In genomic region chr22:36762687-36763260, GRCh38 we compare ENCODE assay signal across 20 cellular contexts. TPM values are rescaled to one million over a fixed set of nuclear protein-coding genes. Genes with fewer than 3 reads are reported as not detected.
DNase-seq lines count a peak whose midpoint lies in the region; ATAC-seq and TF ChIP-seq lines count a peak whose summit lies in the region.
"Had no signal": no experiment of that assay in that cellular context is flagged by ENCODE, and none has a peak within 500 bp of the region (broad histone marks: within the 10 kb centered on the region; RNA-seq: fewer than 3 reads in every experiment).

No MANE protein-coding gene starts in this region.

- no peaks in the 10 kb centered on the region for H3K36me3 ChIP-seq in RWPE2 (ENCODE audit: low read depth)
- H3K36me3 ChIP-seq in mesenchymal stem cell (ENCODE audit: control insufficient read depth in 1 of 2, insufficient read depth in 2 of 2, low read depth in 1 of 2, low read length in 2 of 2), result peaks cover 38 to 49% of the 10 kb centered on the region in 2 experiments
- peaks cover 0 to 5% of the 10 kb centered on the region in 2 donors for H3K36me3 ChIP-seq in gastrocnemius medialis
- H3K36me3 ChIP-seq: SJCRH30 had no signal

- H3K4me3 ChIP-seq in RWPE2 (ENCODE audit: severe bottlenecking) (no peak overlapping the region), mesenchymal stem cell (ENCODE audit: insufficient read depth in 1 of 2, low read depth in 1 of 2, low read length in 2 of 2) (no peak overlapping the region), gastrocnemius medialis (no peak overlapping the region)
- H3K4me3 ChIP-seq: dorsolateral prefrontal cortex, pancreas, SJCRH30 had no signal

- intact Hi-C loops in Right ventricle myocardium inferior (cut with DNase I), result no loop called here
- intact Hi-C loops in gastrocnemius medialis (cut with DNase I; ENCODE audit: low total_unique reads), result no loop called here

- H3K79me1 ChIP-seq in mesenchymal stem cell (replicated peaks; ENCODE audit: low read length, poor library complexity, severe bottlenecking), result no peaks in the 10 kb centered on the region

- no peaks in the 10 kb centered on the region for H3K9me3 Mint-ChIP-seq in activated naive CD4-positive, alpha-beta T cell treated with anti-CD3 and anti-CD28 coated beads, Interleukin-2, amount 50 U/mL, for 72 hours
- H3K9me3 Mint-ChIP-seq: activated naive CD4-positive, alpha-beta T cell treated with anti-CD3 and anti-CD28 coated beads for 36 hours; brain; T-helper 2 cell treated with Interferon-gamma antibody and Interleukin-4, amounts not matched to agents 5 μg/mL and 100 μg/mL, for 36 hours had no signal

- H2AFZ ChIP-seq in mesenchymal stem cell (ENCODE audit: low read depth, low read length), result no peak overlapping the region

- H3K36me3 Mint-ChIP-seq in activated naive CD4-positive, alpha-beta T cell treated with anti-CD3 and anti-CD28 coated beads, Interleukin-2, amount 50 U/mL, for 72 hours, result peaks cover 0 to 4% of the 10 kb centered on the region in 2 donors

- H4K8ac ChIP-seq in mesenchymal stem cell (ENCODE audit: low read length), result no peak overlapping the region

- H3K14ac ChIP-seq in mesenchymal stem cell (ENCODE audit: low read length in 2 of 2), result no peak overlapping the region

- no peak overlapping the region for H2AK5ac ChIP-seq in mesenchymal stem cell (ENCODE audit: low read length, severe bottlenecking)

- ATAC-seq in RWPE2 (ENCODE audit: low read depth) (no peak), Right ventricle myocardium inferior (peak; percentile 34), GM21390 (IDR thresholded peaks at IDR 0.05; ENCODE audit: unreplicated experiment) (no peak), gastrocnemius medialis (no peak)
- no peak for ATAC-seq in activated naive CD4-positive, alpha-beta T cell treated with anti-CD3 and anti-CD28 coated beads, Interleukin-2, amount 50 U/mL, for 72 hours

- in situ Hi-C loops in gastrocnemius medialis (cut with MboI; ENCODE audit: low sequenced_read_pairs in 4 of 4), result no loop called here

- H3K27me3 ChIP-seq in RWPE2 (ENCODE audit: insufficient read depth, poor library complexity, severe bottlenecking), result no peaks in the 10 kb centered on the region
- no peaks in the 10 kb centered on the region for H3K27me3 ChIP-seq in mesenchymal stem cell (ENCODE audit: control insufficient read depth in 1 of 2, insufficient read depth in 1 of 2, low read length in 2 of 2)
- H3K27me3 ChIP-seq in gastrocnemius medialis, result no peaks in the 10 kb centered on the region
- H3K27me3 ChIP-seq: dorsolateral prefrontal cortex, pancreas had no signal

- TF ChIP-seq CTCF in AG09319 (IDR thresholded peaks at IDR 0.05; ENCODE audit: low read depth, low read length), result no peak
- TF ChIP-seq CTCF in RWPE2 (IDR thresholded peaks at IDR 0.05; ENCODE audit: poor library complexity, severe bottlenecking), result no peak
- no peak for TF ChIP-seq CTCF in gastrocnemius medialis (IDR thresholded peaks at IDR 0.05 in 4 of 5, conservative IDR thresholded peaks at IDR 0.05 in 1 of 5)

- WGBS in mesenchymal stem cell, result 93% methylated on average over 17 of the region's 17 CpGs

- no peak overlapping the region for H4K91ac ChIP-seq in mesenchymal stem cell (ENCODE audit: low read length)

- DNase-seq in AG09319 (ENCODE audit: extremely low read depth, low read depth) (peak; percentile 19), RWPE2 (ENCODE audit: low spot score) (peak; percentile 25), Right ventricle myocardium inferior (ENCODE audit: missing footprints) (no peak), mesenchymal stem cell (peak; percentile 16), gastrocnemius medialis (no peak), NCI-H2196 (lab: John Stamatoyannopoulos, UW; ENCODE audit: unreplicated experiment) (no peak)
- DNase-seq in activated naive CD4-positive, alpha-beta T cell treated with anti-CD3 and anti-CD28 coated beads, Interleukin-2, amount 50 U/mL, for 72 hours (ENCODE audit: low spot score in 2 of 2), result no peak
- DNase-seq: ACHN; activated CD4-positive, alpha-beta T cell treated with anti-CD3 and anti-CD28 coated beads for 4 hours; activated CD8-positive, alpha-beta memory T cell treated with anti-CD3 and anti-CD28 coated beads, Interleukin-2, amount 50 U/mL, for 48 hours; activated naive CD4-positive, alpha-beta T cell treated with anti-CD3 and anti-CD28 coated beads for 36 hours; NCI-H2227 treated with DMSO at 0.1 percent for 48 hours; SJCRH30; stimulated activated naive CD4-positive, alpha-beta T cell treated with Interleukin-2 at 50 U/mL for 16 hours had no signal

- no peak overlapping the region for H3K9ac ChIP-seq in mesenchymal stem cell (ENCODE audit: low read length)
- H3K9ac ChIP-seq: KMS-11 had no signal

- TF ChIP-seq POLR2A in gastrocnemius medialis (IDR thresholded peaks at IDR 0.05), result no peak

- H2BK15ac ChIP-seq in mesenchymal stem cell (ENCODE audit: low read depth, poor library complexity, severe bottlenecking), result no peak overlapping the region

- H2BK120ac ChIP-seq in mesenchymal stem cell (ENCODE audit: low read depth, low read length), result no peak overlapping the region

- H3K23ac ChIP-seq in mesenchymal stem cell (ENCODE audit: low read length in 2 of 2), result no peak overlapping the region

- no peak overlapping the region for H2BK5ac ChIP-seq in mesenchymal stem cell (ENCODE audit: low read depth, low read length, poor library complexity, severe bottlenecking)

- H3K4ac ChIP-seq in mesenchymal stem cell (ENCODE audit: low read depth in 1 of 2, low read length in 2 of 2), result no peak overlapping the region

- H3K4me2 ChIP-seq in mesenchymal stem cell (ENCODE audit: low read length, poor library complexity, severe bottlenecking), result no peak overlapping the region
- H3K4me2 ChIP-seq: KMS-11 had no signal

- no peaks in the 10 kb centered on the region for H3K9me3 ChIP-seq in RWPE2 (ENCODE audit: severe bottlenecking)
- no peaks in the 10 kb centered on the region for H3K9me3 ChIP-seq in mesenchymal stem cell (ENCODE audit: control insufficient read depth, low read length)
- no peaks in the 10 kb centered on the region for H3K9me3 ChIP-seq in gastrocnemius medialis
- H3K9me3 ChIP-seq: pancreas, SJCRH30 had no signal

- H3K27ac ChIP-seq in RWPE2 (ENCODE audit: poor library complexity, severe bottlenecking), result no peak overlapping the region
- no peak overlapping the region for H3K27ac ChIP-seq in mesenchymal stem cell (ENCODE audit: low read length, poor library complexity, severe bottlenecking)
- no peak overlapping the region for H3K27ac ChIP-seq in gastrocnemius medialis
- H3K27ac ChIP-seq: KMS-11, pancreas, SJCRH30 had no signal

- H3K4me1 ChIP-seq in RWPE2 (ENCODE audit: insufficient read depth, poor library complexity, severe bottlenecking), result peaks cover 15% of the 10 kb centered on the region
- peaks cover 5% of the 10 kb centered on the region for H3K4me1 ChIP-seq in mesenchymal stem cell (ENCODE audit: control insufficient read depth, insufficient read depth, low read depth, low read length)
- no peaks in the 10 kb centered on the region for H3K4me1 ChIP-seq in gastrocnemius medialis
- H3K4me1 ChIP-seq: SJCRH30 had no signal

- no peak overlapping the region for H3K18ac ChIP-seq in mesenchymal stem cell (ENCODE audit: low read depth in 1 of 2, low read length in 2 of 2)

- no peak overlapping the region for H3K27ac Mint-ChIP-seq in activated naive CD4-positive, alpha-beta T cell treated with anti-CD3 and anti-CD28 coated beads, Interleukin-2, amount 50 U/mL, for 72 hours
- H3K27ac Mint-ChIP-seq: activated naive CD4-positive, alpha-beta T cell treated with anti-CD3 and anti-CD28 coated beads for 36 hours; brain; T-helper 2 cell treated with Interferon-gamma antibody and Interleukin-4, amounts not matched to agents 5 μg/mL and 100 μg/mL, for 36 hours had no signal

- H2BK12ac ChIP-seq in mesenchymal stem cell (ENCODE audit: low read length in 2 of 2), result no peak overlapping the region

RNA-seq across cellular contexts. Expression of gene IFT27, which starts 13.1 kb away (rescaled TPM):
- total RNA-seq in Right ventricle myocardium inferior, result 28.3 TPM
- 31.2 TPM for polyA plus RNA-seq in mesenchymal stem cell (2013, experiment 1 of 2)
- polyA plus RNA-seq in mesenchymal stem cell (2013, experiment 2 of 2), result 31.2 TPM
- 10 to 100 TPM; 20.8 to 23.3 TPM for total RNA-seq in activated naive CD4-positive, alpha-beta T cell treated with anti-CD3 and anti-CD28 coated beads, Interleukin-2, amount 50 U/mL, for 72 hours
- 1 to 10 TPM; 2.4 to 8.3 (median 6.7) TPM for total RNA-seq in gastrocnemius medialis

RNA-seq across cellular contexts. Expression of gene PVALB, which starts 54.1 kb away (rescaled TPM):
- not detected for total RNA-seq in Right ventricle myocardium inferior
- polyA plus RNA-seq in mesenchymal stem cell (2013, experiment 1 of 2), result not detected
- polyA plus RNA-seq in mesenchymal stem cell (2013, experiment 2 of 2), result not detected
- total RNA-seq in activated naive CD4-positive, alpha-beta T cell treated with anti-CD3 and anti-CD28 coated beads, Interleukin-2, amount 50 U/mL, for 72 hours, result not detected
- 1 to 10 TPM in 2 of 4 donors, not detected in 2; 1.2 to 4.1 TPM for total RNA-seq in gastrocnemius medialis
- total RNA-seq: activated naive CD4-positive, alpha-beta T cell treated with anti-CD3 and anti-CD28 coated beads for 36 hours; pancreas had no signal

RNA-seq across cellular contexts. Expression of gene CACNG2, which starts 59.2 kb away (rescaled TPM):
- not detected for total RNA-seq in Right ventricle myocardium inferior
- polyA plus RNA-seq in mesenchymal stem cell (2013, experiment 1 of 2), result not detected
- polyA plus RNA-seq in mesenchymal stem cell (2013, experiment 2 of 2), result not detected
- not detected for total RNA-seq in activated naive CD4-positive, alpha-beta T cell treated with anti-CD3 and anti-CD28 coated beads, Interleukin-2, amount 50 U/mL, for 72 hours
- not detected for total RNA-seq in gastrocnemius medialis
- total RNA-seq: activated naive CD4-positive, alpha-beta T cell treated with anti-CD3 and anti-CD28 coated beads for 36 hours; pancreas had no signal

Comparison
In these comparisons a context has a peak if more than half of its experiments do, and no peak if none do; other contexts are left out.
1. DNase-seq: peak in AG09319 (single experiment), RWPE2 (single experiment) and mesenchymal stem cell (single experiment); none in Right ventricle myocardium inferior (single experiment), activated naive CD4-positive, alpha-beta T cell treated with anti-CD3 and anti-CD28 coated beads, Interleukin-2, amount 50 U/mL, for 72 hours (0 of 2), gastrocnemius medialis (0 of 2) and NCI-H2196 (single experiment).